ENCODE assay signal across 18 cellular contexts in the genomic region with DNA sequence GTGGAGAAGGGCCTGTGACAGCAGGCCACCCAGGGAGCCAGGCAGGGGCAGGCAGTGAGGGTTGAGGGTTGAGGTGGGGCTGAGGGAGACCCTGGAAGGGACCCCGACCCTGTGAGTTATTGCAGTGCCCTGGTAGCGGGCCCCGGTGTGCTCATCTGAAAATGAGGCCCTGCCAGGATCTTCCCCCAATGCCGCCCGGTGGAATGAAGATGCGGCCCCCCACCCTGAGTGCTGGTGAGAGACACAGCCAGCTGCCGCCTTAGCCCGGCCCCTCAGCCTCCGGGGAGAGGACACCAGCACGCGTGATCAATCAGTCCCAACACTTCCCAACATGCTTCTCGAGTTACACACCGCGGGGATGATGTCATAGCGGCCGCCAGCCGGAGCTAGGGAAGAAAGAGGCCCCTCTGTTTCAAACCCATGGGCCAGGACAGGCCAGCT. TPM values are rescaled to one million over a fixed set of nuclear protein-coding genes. Genes with fewer than 3 reads are reported as not detected.
DNase-seq lines count a peak whose midpoint lies in the region; ATAC-seq lines count a peak whose summit lies in the region.
"Had no signal": no experiment of that assay in that cellular context is flagged by ENCODE, and none has a peak within 500 bp of the region (broad histone marks: within the 10 kb centered on the region; RNA-seq: fewer than 3 reads in every experiment).

No MANE protein-coding gene starts in this region.

- H3K36me3 ChIP-seq in adipocyte (ENCODE audit: control insufficient read depth, insufficient read depth, low read length, severe bottlenecking) (no peaks in the 10 kb centered on the region), Karpas-422 (ENCODE audit: insufficient read depth, low read length) (no peaks in the 10 kb centered on the region)
- H3K36me3 ChIP-seq: heart left ventricle, prostate gland had no signal

- H3K27ac ChIP-seq in Karpas-422 (ENCODE audit: low read length) = no peak overlapping the region
- H3K27ac ChIP-seq: heart left ventricle, prostate gland had no signal

- ATAC-seq in effector memory CD8-positive, alpha-beta T cell (replicated peaks) = no peak
- ATAC-seq: GM12878; heart left ventricle; stimulated activated naive CD8-positive, alpha-beta T cell treated with anti-CD3 and anti-CD28 coated beads, Interleukin-15, amount 100 ng/mL, for 72 hours had no signal

- H3K27me3 ChIP-seq in adipocyte (replicated peaks; ENCODE audit: control insufficient read depth, insufficient read depth, low read length) = peaks cover 19% of the 10 kb centered on the region
- H3K27me3 ChIP-seq in Karpas-422 (ENCODE audit: low read length) = no peaks in the 10 kb centered on the region

- H3K9me2 ChIP-seq in Karpas-422 (replicated peaks; ENCODE audit: insufficient read depth, low read length) = no peaks in the 10 kb centered on the region

- no peaks in the 10 kb centered on the region for H3K4me1 ChIP-seq in adipocyte (ENCODE audit: control insufficient read depth, insufficient read depth, low read length)
- H3K4me1 ChIP-seq in Karpas-422 (ENCODE audit: low read length) = no peaks in the 10 kb centered on the region
- H3K4me1 ChIP-seq: prostate gland had no signal

- no peak overlapping the region for H3K9ac ChIP-seq in adipocyte (ENCODE audit: low read length)
- no peak overlapping the region for H3K9ac ChIP-seq in Karpas-422 (ENCODE audit: low read length)

- no peak overlapping the region for H3K4me3 ChIP-seq in adipocyte (ENCODE audit: low read length)
- H3K4me3 ChIP-seq in Karpas-422 (ENCODE audit: low read length) = no peak overlapping the region
- H3K4me3 ChIP-seq: GM12878, heart left ventricle, prostate gland had no signal

- no peaks in the 10 kb centered on the region for H3K79me2 ChIP-seq in Karpas-422 (ENCODE audit: low read length)

- H3K27ac Mint-ChIP-seq in effector memory CD8-positive, alpha-beta T cell = no peak overlapping the region
- H3K27ac Mint-ChIP-seq: activated CD4-positive, alpha-beta memory T cell treated with anti-CD3 and anti-CD28 coated beads, Interleukin-2, amount 10 ng/mL, durations not matched to agents 7 days and 5 days; IgD-negative memory B cell; stimulated activated naive CD8-positive, alpha-beta T cell treated with anti-CD3 and anti-CD28 coated beads, Interleukin-15, amount 100 ng/mL, for 72 hours had no signal

- H3K27me3 Mint-ChIP-seq in effector memory CD8-positive, alpha-beta T cell = peaks cover 8 to 13% of the 10 kb centered on the region in 2 donors
- H3K27me3 Mint-ChIP-seq: activated CD4-positive, alpha-beta memory T cell treated with anti-CD3 and anti-CD28 coated beads, Interleukin-2, amount 10 ng/mL, durations not matched to agents 7 days and 5 days; stimulated activated naive CD8-positive, alpha-beta T cell treated with anti-CD3 and anti-CD28 coated beads, Interleukin-15, amount 100 ng/mL, for 72 hours had no signal

- DNase-seq in COLO668 (lab: John Stamatoyannopoulos, UW; ENCODE audit: unreplicated experiment) (peak; percentile 31), adipocyte (ENCODE audit: low read depth) (peak; percentile 4), left kidney (ENCODE audit: low read depth, low spot score) (peak; percentile 95), posterior vena cava (ENCODE audit: low spot score) (peak; percentile 74), Karpas-422 (no peak), NCI-H748 treated with DMSO at 0.1 percent for 48 hours (lab: John Stamatoyannopoulos, UW) (no peak)
- no peak for DNase-seq in effector memory CD8-positive, alpha-beta T cell
- no peak for DNase-seq in stimulated activated CD4-positive, alpha-beta T cell treated with anti-CD3 and anti-CD28 coated beads, Interleukin-2, amount 100 ng/mL, for 24 hours
- DNase-seq: activated CD4-positive, alpha-beta memory T cell treated with anti-CD3 and anti-CD28 coated beads, Interleukin-2, amount 10 ng/mL, durations not matched to agents 7 days and 5 days; COR-L47; islet precursor cell; stimulated activated CD4-positive, alpha-beta T cell treated with anti-CD3 and anti-CD28 coated beads, Interleukin-15, amount 100 ng/mL, for 24 hours; stimulated activated naive CD8-positive, alpha-beta T cell treated with anti-CD3 and anti-CD28 coated beads, Interleukin-15, amount 100 ng/mL, for 72 hours had no signal

- no peaks in the 10 kb centered on the region for H3K9me3 Mint-ChIP-seq in effector memory CD8-positive, alpha-beta T cell
- H3K9me3 Mint-ChIP-seq: activated CD4-positive, alpha-beta memory T cell treated with anti-CD3 and anti-CD28 coated beads, Interleukin-2, amount 10 ng/mL, durations not matched to agents 7 days and 5 days; stimulated activated naive CD8-positive, alpha-beta T cell treated with anti-CD3 and anti-CD28 coated beads, Interleukin-15, amount 100 ng/mL, for 72 hours had no signal

- no peaks in the 10 kb centered on the region for H4K20me1 ChIP-seq in Karpas-422 (ENCODE audit: insufficient read depth, low read depth, low read length)

- no peak overlapping the region for H3K4me3 Mint-ChIP-seq in effector memory CD8-positive, alpha-beta T cell
- H3K4me3 Mint-ChIP-seq: activated CD4-positive, alpha-beta memory T cell treated with anti-CD3 and anti-CD28 coated beads, Interleukin-2, amount 10 ng/mL, durations not matched to agents 7 days and 5 days; IgD-negative memory B cell; stimulated activated naive CD8-positive, alpha-beta T cell treated with anti-CD3 and anti-CD28 coated beads, Interleukin-15, amount 100 ng/mL, for 72 hours had no signal

- no peaks in the 10 kb centered on the region for H3K4me1 Mint-ChIP-seq in effector memory CD8-positive, alpha-beta T cell (ENCODE audit: low read depth in 2 of 2)
- H3K4me1 Mint-ChIP-seq: activated CD4-positive, alpha-beta memory T cell treated with anti-CD3 and anti-CD28 coated beads, Interleukin-2, amount 10 ng/mL, durations not matched to agents 7 days and 5 days; IgD-negative memory B cell; stimulated activated naive CD8-positive, alpha-beta T cell treated with anti-CD3 and anti-CD28 coated beads, Interleukin-15, amount 100 ng/mL, for 72 hours had no signal

- intact Hi-C loops in posterior vena cava (cut with DNase I) = no loop called here

- no peaks in the 10 kb centered on the region for H3K36me3 Mint-ChIP-seq in effector memory CD8-positive, alpha-beta T cell (ENCODE audit: insufficient read depth)
- H3K36me3 Mint-ChIP-seq: IgD-negative memory B cell had no signal

- H3K9me3 ChIP-seq in adipocyte (ENCODE audit: control insufficient read depth, low read length) (peaks cover 4% of the 10 kb centered on the region), Karpas-422 (ENCODE audit: low read length) (no peaks in the 10 kb centered on the region)
- H3K9me3 ChIP-seq: heart left ventricle, prostate gland had no signal

- no peak overlapping the region for H3K4me2 ChIP-seq in Karpas-422 (ENCODE audit: low read depth, low read length, poor library complexity, severe bottlenecking)

- no peak overlapping the region for H2AFZ ChIP-seq in Karpas-422 (ENCODE audit: low read length)

RNA-seq across cellular contexts. Expression of a gene that starts 36.1 kb away (rescaled TPM):
- total RNA-seq in posterior vena cava = not detected
- total RNA-seq in Karpas-422 (2014; rRNA removed; shearing (Covaris generic); ENCODE audit: low replicate concordance) = not detected in 2 replicates
- total RNA-seq: activated CD4-positive, alpha-beta memory T cell treated with anti-CD3 and anti-CD28 coated beads, Interleukin-2, amount 10 ng/mL, durations not matched to agents 7 days and 5 days; epithelial cell of proximal tubule; GM12878; heart left ventricle had no signal

Comparison
In these comparisons a context has a peak if more than half of its experiments do, and no peak if none do; other contexts are left out.
1. DNase-seq: peak in COLO668 (single experiment), adipocyte (single experiment), left kidney (single experiment) and posterior vena cava (single experiment); none in Karpas-422 (single experiment), NCI-H748 treated with DMSO at 0.1 percent for 48 hours (single experiment), effector memory CD8-positive, alpha-beta T cell (0 of 3) and stimulated activated CD4-positive, alpha-beta T cell treated with anti-CD3 and anti-CD28 coated beads, Interleukin-2, amount 100 ng/mL, for 24 hours (0 of 2).